Comparison of ENCODE assay signal across 8 cellular contexts in genomic region chr5:126853541-126854267, GRCh38.
DNase-seq lines count a peak whose midpoint lies in the region; TF ChIP-seq lines count a peak whose summit lies in the region.
"Not testable (repeated sequence)": the region's sequence is repeated elsewhere in the genome, so short reads cannot be mapped to it uniquely, and the experiment has no call there.

No MANE protein-coding gene starts in this region.

- intact Hi-C loops in activated CD4-positive, alpha-beta T cell treated with anti-CD3 and anti-CD28 coated beads, Interleukin-2, amount 10 ng/mL, durations not matched to agents 24 days and 14 days (cut with micrococcal nuclease): loop anchor here (5.0 to 10.0 kb wide), 5 partner anchors 41 to 461 kb away; partner anchors contain the start of genes C5orf63 and MARCHF3
- intact Hi-C loops in esophagus muscularis mucosa (cut with DNase I): not testable (repeated sequence)

- H3K9me3 ChIP-seq in BLaER1 treated with 17β-estradiol and CSF1 and Interleukin-3, amounts not matched to agents 10 nM and 100 nM (replicated peaks in 1 of 11): peaks cover 0 to 16% (median 6%) of the 10 kb centered on the region in 11 experiments; a peak in 9 of 22 replicates
- H3K9me3 ChIP-seq in KOPT-K1 (ENCODE audit: insufficient read depth, low read length, poor library complexity, severe bottlenecking); esophagus muscularis mucosa; neural progenitor cell (ENCODE audit: low read depth): not testable (repeated sequence)

- peak overlapping the region in 8 of 11 experiments; percentile 37 to 63 (median 58); a peak in 13 of 22 replicates for H3K27ac ChIP-seq in BLaER1 treated with 17β-estradiol and CSF1 and Interleukin-3, amounts not matched to agents 10 nM and 100 nM
- H3K27ac ChIP-seq in KOPT-K1 (ENCODE audit: low read depth, low read length, poor library complexity, severe bottlenecking): peak overlapping the region; percentile 46
- H3K27ac ChIP-seq in esophagus muscularis mucosa (replicated peaks in 1 of 4); neural progenitor cell: not testable (repeated sequence)

- H2AFZ ChIP-seq in neural progenitor cell (replicated peaks): not testable (repeated sequence)

- TF ChIP-seq POLR2A in esophagus muscularis mucosa (IDR thresholded peaks at IDR 0.05; ENCODE audit: low read depth): not testable (repeated sequence)

- H3K4me2 ChIP-seq in BLaER1 treated with 17β-estradiol and CSF1 and Interleukin-3, amounts not matched to agents 10 nM and 100 nM: peak overlapping the region; percentile 45 to 80 (median 73)
- H3K4me2 ChIP-seq in neural progenitor cell: not testable (repeated sequence)

- DNase-seq in activated CD4-positive, alpha-beta T cell treated with anti-CD3 and anti-CD28 coated beads, Interleukin-2, amount 10 ng/mL, durations not matched to agents 24 days and 14 days: peak; percentile 81
- DNase-seq in activated T-cell treated with anti-CD3 and anti-CD28 coated beads, Interleukin-2, amount 50 U/mL, for 24 hours: peak; percentile 50
- peak; percentile 89 for DNase-seq in esophagus muscularis mucosa (ENCODE audit: extremely low spot score)
- not testable (repeated sequence) for DNase-seq in neural progenitor cell (ENCODE audit: low spot score)

- peaks cover 14% of the 10 kb centered on the region for H3K36me3 Mint-ChIP-seq in activated CD4-positive, alpha-beta T cell treated with anti-CD3 and anti-CD28 coated beads, Interleukin-2, amount 10 ng/mL, durations not matched to agents 24 days and 14 days (ENCODE audit: low read depth)
- H3K36me3 Mint-ChIP-seq in activated T-cell treated with anti-CD3 and anti-CD28 coated beads, Interleukin-2, amount 50 U/mL, for 24 hours (ENCODE audit: low read depth): peaks cover 32% of the 10 kb centered on the region
- not testable (repeated sequence) for H3K36me3 Mint-ChIP-seq in activated naive CD8-positive, alpha-beta T cell
- H3K36me3 Mint-ChIP-seq in neural progenitor cell: peaks cover 35% of the 10 kb centered on the region
- H3K36me3 Mint-ChIP-seq in stimulated activated naive CD8-positive, alpha-beta T cell treated with anti-CD3 and anti-CD28 coated beads, Interleukin-15, Interleukin-2, amounts not matched to agents 100 ng/mL and 50 ng/mL, for 24 hours (ENCODE audit: low read depth): peaks cover 20% of the 10 kb centered on the region

- not testable (repeated sequence) for H3K79me2 ChIP-seq in neural progenitor cell (ENCODE audit: low read depth)

- H3K9me3 Mint-ChIP-seq in activated CD4-positive, alpha-beta T cell treated with anti-CD3 and anti-CD28 coated beads, Interleukin-2, amount 10 ng/mL, durations not matched to agents 24 days and 14 days; activated T-cell treated with anti-CD3 and anti-CD28 coated beads, Interleukin-2, amount 50 U/mL, for 24 hours; activated naive CD8-positive, alpha-beta T cell (ENCODE audit: low read depth); neural progenitor cell; stimulated activated naive CD8-positive, alpha-beta T cell treated with anti-CD3 and anti-CD28 coated beads, Interleukin-15, Interleukin-2, amounts not matched to agents 100 ng/mL and 50 ng/mL, for 24 hours: not testable (repeated sequence)

- H3K9ac ChIP-seq in BLaER1 treated with 17β-estradiol and CSF1 and Interleukin-3, amounts not matched to agents 10 nM and 100 nM: peak overlapping the region in 7 of 11 experiments; percentile 4 to 52 (median 18); a peak in 7 of 22 replicates
- H3K9ac ChIP-seq in neural progenitor cell: not testable (repeated sequence)

- H3K27me3 Mint-ChIP-seq in activated CD4-positive, alpha-beta T cell treated with anti-CD3 and anti-CD28 coated beads, Interleukin-2, amount 10 ng/mL, durations not matched to agents 24 days and 14 days; activated T-cell treated with anti-CD3 and anti-CD28 coated beads, Interleukin-2, amount 50 U/mL, for 24 hours; activated naive CD8-positive, alpha-beta T cell; neural progenitor cell (ENCODE audit: insufficient read depth, low read depth); stimulated activated naive CD8-positive, alpha-beta T cell treated with anti-CD3 and anti-CD28 coated beads, Interleukin-15, Interleukin-2, amounts not matched to agents 100 ng/mL and 50 ng/mL, for 24 hours: not testable (repeated sequence)

- peaks cover 36 to 51% (median 43%) of the 10 kb centered on the region in 10 experiments for H3K4me1 ChIP-seq in BLaER1 treated with 17β-estradiol and CSF1 and Interleukin-3, amounts not matched to agents 10 nM and 100 nM
- H3K4me1 ChIP-seq in esophagus muscularis mucosa: peaks cover 27 to 33% (median 28%) of the 10 kb centered on the region in 4 donors
- H3K4me1 ChIP-seq in neural progenitor cell: peaks cover 12% of the 10 kb centered on the region

- peak overlapping the region; percentile 76 for H3K4me3 Mint-ChIP-seq in activated CD4-positive, alpha-beta T cell treated with anti-CD3 and anti-CD28 coated beads, Interleukin-2, amount 10 ng/mL, durations not matched to agents 24 days and 14 days
- H3K4me3 Mint-ChIP-seq in activated T-cell treated with anti-CD3 and anti-CD28 coated beads, Interleukin-2, amount 50 U/mL, for 24 hours: peak overlapping the region; percentile 69
- peak overlapping the region; percentile 83 for H3K4me3 Mint-ChIP-seq in activated naive CD8-positive, alpha-beta T cell
- not testable (repeated sequence) for H3K4me3 Mint-ChIP-seq in neural progenitor cell
- peak overlapping the region; percentile 80 for H3K4me3 Mint-ChIP-seq in stimulated activated naive CD8-positive, alpha-beta T cell treated with anti-CD3 and anti-CD28 coated beads, Interleukin-15, Interleukin-2, amounts not matched to agents 100 ng/mL and 50 ng/mL, for 24 hours

- H4K20me1 ChIP-seq in BLaER1 treated with 17β-estradiol and CSF1 and Interleukin-3, amounts not matched to agents 10 nM and 100 nM; neural progenitor cell (ENCODE audit: low read depth): not testable (repeated sequence)

- peaks cover 0 to 20% (median 8%) of the 10 kb centered on the region in 11 experiments; a peak in 8 of 22 replicates for H3K36me3 ChIP-seq in BLaER1 treated with 17β-estradiol and CSF1 and Interleukin-3, amounts not matched to agents 10 nM and 100 nM
- peaks cover 59% of the 10 kb centered on the region for H3K36me3 ChIP-seq in KOPT-K1 (ENCODE audit: insufficient read depth, low read length)
- not testable (repeated sequence) for H3K36me3 ChIP-seq in esophagus muscularis mucosa, neural progenitor cell

- WGBS in esophagus muscularis mucosa: 91% methylated on average over 24 of the region's 27 CpGs

- not testable (repeated sequence) for H3F3A ChIP-seq in neural progenitor cell (ENCODE audit: low read depth)

- not testable (repeated sequence) for TF ChIP-seq EP300 in esophagus muscularis mucosa (IDR thresholded peaks at IDR 0.05)

- peak overlapping the region in 9 of 10 experiments; percentile 16 to 50 (median 36); a peak in 14 of 20 replicates for H3K4me3 ChIP-seq in BLaER1 treated with 17β-estradiol and CSF1 and Interleukin-3, amounts not matched to agents 10 nM and 100 nM
- not testable (repeated sequence) for H3K4me3 ChIP-seq in esophagus muscularis mucosa, neural progenitor cell

- H3K4me1 Mint-ChIP-seq in activated CD4-positive, alpha-beta T cell treated with anti-CD3 and anti-CD28 coated beads, Interleukin-2, amount 10 ng/mL, durations not matched to agents 24 days and 14 days: peaks cover 41% of the 10 kb centered on the region
- peaks cover 45% of the 10 kb centered on the region for H3K4me1 Mint-ChIP-seq in activated T-cell treated with anti-CD3 and anti-CD28 coated beads, Interleukin-2, amount 50 U/mL, for 24 hours (ENCODE audit: low read depth)
- peaks cover 49% of the 10 kb centered on the region for H3K4me1 Mint-ChIP-seq in activated naive CD8-positive, alpha-beta T cell (ENCODE audit: low read depth)
- H3K4me1 Mint-ChIP-seq in neural progenitor cell: peaks cover 46% of the 10 kb centered on the region
- H3K4me1 Mint-ChIP-seq in stimulated activated naive CD8-positive, alpha-beta T cell treated with anti-CD3 and anti-CD28 coated beads, Interleukin-15, Interleukin-2, amounts not matched to agents 100 ng/mL and 50 ng/mL, for 24 hours (ENCODE audit: low read depth): peaks cover 42% of the 10 kb centered on the region

- H3K27ac Mint-ChIP-seq in activated CD4-positive, alpha-beta T cell treated with anti-CD3 and anti-CD28 coated beads, Interleukin-2, amount 10 ng/mL, durations not matched to agents 24 days and 14 days: peak overlapping the region; percentile 86
- peak overlapping the region; percentile 88 for H3K27ac Mint-ChIP-seq in activated T-cell treated with anti-CD3 and anti-CD28 coated beads, Interleukin-2, amount 50 U/mL, for 24 hours
- H3K27ac Mint-ChIP-seq in activated naive CD8-positive, alpha-beta T cell: peak overlapping the region; percentile 84
- peak overlapping the region; percentile 63 for H3K27ac Mint-ChIP-seq in neural progenitor cell
- H3K27ac Mint-ChIP-seq in stimulated activated naive CD8-positive, alpha-beta T cell treated with anti-CD3 and anti-CD28 coated beads, Interleukin-15, Interleukin-2, amounts not matched to agents 100 ng/mL and 50 ng/mL, for 24 hours: peak overlapping the region; percentile 79

- not testable (repeated sequence) for H3K27me3 ChIP-seq in BLaER1 treated with 17β-estradiol and CSF1 and Interleukin-3, amounts not matched to agents 10 nM and 100 nM; esophagus muscularis mucosa; neural progenitor cell

- TF ChIP-seq CTCF in esophagus muscularis mucosa (IDR thresholded peaks at IDR 0.05); neural progenitor cell (IDR thresholded peaks at IDR 0.05): not testable (repeated sequence)
